8 cellular contexts compared by ENCODE assay signal in the genomic region with DNA sequence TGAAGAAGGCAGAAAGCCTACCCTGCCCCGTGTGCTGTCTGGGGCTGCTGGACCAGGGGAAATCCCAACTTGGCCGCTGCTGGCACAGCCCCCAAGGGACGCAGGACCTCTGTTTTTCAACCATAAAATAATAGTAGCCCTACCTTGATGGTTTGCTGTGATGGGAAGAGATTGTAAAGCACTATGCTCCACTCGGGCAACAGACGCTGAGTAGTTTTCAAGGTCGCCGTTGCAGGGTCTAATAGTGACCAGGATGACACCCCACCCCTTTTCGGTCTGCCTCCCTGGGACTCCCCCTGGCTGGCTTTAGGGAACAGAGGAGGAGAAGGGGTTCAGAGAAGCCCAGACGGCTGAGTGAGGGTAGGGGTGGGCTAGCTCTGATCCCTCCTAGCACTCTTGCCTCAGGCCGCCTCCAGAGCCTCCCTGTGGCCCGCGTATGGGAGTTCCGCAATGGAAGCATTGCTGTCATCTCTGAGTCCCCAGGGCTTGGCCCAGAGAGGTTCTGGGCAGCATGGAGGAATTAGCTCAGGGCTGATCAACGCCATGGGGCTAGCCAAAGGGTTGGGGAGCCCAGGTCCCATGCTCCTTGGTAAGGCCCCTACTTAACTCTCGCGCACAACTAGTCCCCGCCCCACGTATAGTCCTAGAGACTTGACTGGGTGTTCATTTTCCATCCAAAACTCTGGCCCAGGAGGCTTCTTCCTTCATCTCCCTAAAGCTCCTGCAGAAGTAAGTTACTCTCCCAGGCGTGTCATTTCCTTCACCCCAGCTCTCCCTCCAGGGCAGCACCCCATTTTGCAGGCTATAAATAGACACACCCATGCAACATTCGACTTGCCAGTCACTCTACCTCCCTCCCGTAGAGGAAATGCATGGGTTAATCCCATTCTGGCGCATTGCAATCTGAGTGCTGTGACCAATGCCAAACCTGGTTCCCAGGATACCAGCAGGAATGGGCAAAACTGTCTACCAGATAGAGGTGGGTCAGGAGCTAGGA. TPM values are rescaled to one million over a fixed set of nuclear protein-coding genes. Genes with fewer than 3 reads are reported as not detected.
A peak's percentile ranks its signal among the peaks of the same experiment; 100 is the strongest.
DNase-seq lines count a peak whose midpoint lies in the region; ATAC-seq and TF ChIP-seq lines count a peak whose summit lies in the region.

No MANE protein-coding gene starts in this region.

- POLR2A ChIA-PET in activated CD4-positive, alpha-beta T cell treated with anti-CD3 and anti-CD28 coated beads for 36 hours (lab: Charles Lee) = interaction anchor here (0.5 to 9.5 kb wide), 10 partner anchors 7 to 1608 kb away, joined by 3 to 130 read pairs (median 20); no protein-coding TSS in a partner anchor

- H3K9ac ChIP-seq in parathyroid adenoma = peak overlapping the region; percentile 38

- no peaks in the 10 kb centered on the region for H3K27me3 ChIP-seq in parathyroid adenoma (ENCODE audit: control insufficient read depth, insufficient read depth, low read length)

- peak overlapping the region; percentile 97 for H3K27ac Mint-ChIP-seq in activated CD4-positive, alpha-beta T cell treated with anti-CD3 and anti-CD28 coated beads for 36 hours

- intact Hi-C loops in activated CD4-positive, alpha-beta T cell treated with anti-CD3 and anti-CD28 coated beads for 36 hours (cut with DNase I, micrococcal nuclease) = loop anchor here in 1 of 2 experiments (2.0 kb wide), 2 partner anchors 65 to 561 kb away; partner anchors contain the start of genes HSPA4 and RAD50

- peaks cover 3% of the 10 kb centered on the region for H3K4me1 ChIP-seq in parathyroid adenoma

- H3K27ac ChIP-seq in parathyroid adenoma = peak overlapping the region; percentile 80

- H3K27me3 Mint-ChIP-seq in activated CD4-positive, alpha-beta T cell treated with anti-CD3 and anti-CD28 coated beads for 36 hours = no peaks in the 10 kb centered on the region

- H3K9me3 Mint-ChIP-seq in activated CD4-positive, alpha-beta T cell treated with anti-CD3 and anti-CD28 coated beads for 36 hours (ENCODE audit: low read depth) = no peaks in the 10 kb centered on the region

- CTCF ChIA-PET in activated CD4-positive, alpha-beta T cell treated with anti-CD3 and anti-CD28 coated beads for 36 hours (lab: Charles Lee) = interaction anchor here (0.6 to 4.9 kb wide), 5 partner anchors 7 to 198 kb away, joined by 3 to 25 read pairs (median 5); no protein-coding TSS in a partner anchor

- peak overlapping the region; percentile 96 for H3K4me3 Mint-ChIP-seq in activated CD4-positive, alpha-beta T cell treated with anti-CD3 and anti-CD28 coated beads for 36 hours

- H3K36me3 Mint-ChIP-seq in activated CD4-positive, alpha-beta T cell treated with anti-CD3 and anti-CD28 coated beads for 36 hours (ENCODE audit: low read depth) = peaks cover 34% of the 10 kb centered on the region

- ATAC-seq in GM18868 (IDR thresholded peaks at IDR 0.05; ENCODE audit: unreplicated experiment) (peak; percentile 5), HG03025 (IDR thresholded peaks at IDR 0.05; ENCODE audit: low FRiP score, unreplicated experiment) (peak; percentile 12), esophagus mucosa (peak; percentile 0)
- no peak for ATAC-seq in activated CD4-positive, alpha-beta T cell treated with anti-CD3 and anti-CD28 coated beads for 36 hours

- peak overlapping the region; percentile 76 for H3K4me3 ChIP-seq in parathyroid adenoma (ENCODE audit: low read depth, low read length)

- DNase-seq in activated CD4-positive, alpha-beta T cell treated with anti-CD3 and anti-CD28 coated beads for 36 hours = peak; percentile 52
- DNase-seq in DMS79 treated with DMSO at 0.1 percent for 48 hours (lab: John Stamatoyannopoulos, UW) = no peak
- DNase-seq in cortex of kidney (lab: John Stamatoyannopoulos, UW) = no peak
- no peak for DNase-seq in medulla oblongata (ENCODE audit: extremely low spot score)

- H3K79me2 ChIP-seq in parathyroid adenoma = peaks cover 5% of the 10 kb centered on the region

- H2AFZ ChIP-seq in parathyroid adenoma = peak overlapping the region; percentile 96

- no peaks in the 10 kb centered on the region for H3K36me3 ChIP-seq in parathyroid adenoma (ENCODE audit: control insufficient read depth, insufficient read depth, low read length)

- peak overlapping the region; percentile 84 for H3K4me2 ChIP-seq in parathyroid adenoma (ENCODE audit: low read length)

- no peaks in the 10 kb centered on the region for H3K9me3 ChIP-seq in parathyroid adenoma (ENCODE audit: control insufficient read depth, low read length)

- TF ChIP-seq CTCF in parathyroid adenoma (IDR thresholded peaks at IDR 0.05) = no peak

- H3K4me1 Mint-ChIP-seq in activated CD4-positive, alpha-beta T cell treated with anti-CD3 and anti-CD28 coated beads for 36 hours = peaks cover 60% of the 10 kb centered on the region

RNA-seq across cellular contexts. Expression of gene IRF1, which starts 1.1 kb away (rescaled TPM):
- total RNA-seq in activated CD4-positive, alpha-beta T cell treated with anti-CD3 and anti-CD28 coated beads for 36 hours = 100 to 1,000 TPM; 121 to 130 TPM
- total RNA-seq in esophagus mucosa = 9.1 TPM

RNA-seq across cellular contexts. Expression of gene IL5, which starts 51.7 kb away (rescaled TPM):
- 1 to 10 TPM in 1 of 2 experiments, under 1 TPM in 1; 0.69 to 1.6 TPM for total RNA-seq in activated CD4-positive, alpha-beta T cell treated with anti-CD3 and anti-CD28 coated beads for 36 hours
- total RNA-seq in esophagus mucosa = not detected

Comparison
In these comparisons a context has a peak if more than half of its experiments do, and no peak if none do; other contexts are left out.
1. RNA of gene IRF1, which starts 1.1 kb away (total RNA-seq): 121 to 130 TPM in activated CD4-positive, alpha-beta T cell treated with anti-CD3 and anti-CD28 coated beads for 36 hours; 9.1 TPM in esophagus mucosa (single experiment); every median in the first group is over 10 times any median in the second.